ENCODE assay signal across 21 cellular contexts in the genomic region with DNA sequence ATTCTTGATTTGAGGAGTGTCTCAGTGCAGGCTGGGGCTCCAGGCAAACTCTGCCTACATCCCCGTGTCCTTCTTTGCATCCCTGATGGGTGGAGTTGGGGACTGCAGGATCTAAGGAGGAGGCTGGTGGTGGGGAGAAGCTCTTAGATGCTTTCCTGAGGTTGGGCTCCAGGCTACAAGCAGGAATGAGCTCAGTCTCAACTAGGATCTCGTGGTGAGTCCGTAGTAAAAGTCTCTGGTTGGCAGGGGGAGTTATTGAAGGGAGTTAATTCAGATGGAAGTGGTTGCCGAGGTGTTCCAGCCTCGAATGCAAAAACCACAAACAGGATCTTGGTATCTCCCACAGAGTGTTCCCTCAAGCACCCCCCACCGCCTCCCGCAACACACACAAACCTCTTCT. TPM values are rescaled to one million over a fixed set of nuclear protein-coding genes. Genes with fewer than 3 reads are reported as not detected.
DNase-seq lines count a peak whose midpoint lies in the region; ATAC-seq lines count a peak whose summit lies in the region.
"Had no signal": no experiment of that assay in that cellular context is flagged by ENCODE, and none has a peak within 500 bp of the region (broad histone marks: within the 10 kb centered on the region; RNA-seq: fewer than 3 reads in every experiment).

No MANE protein-coding gene starts in this region.

- H3K4me1 ChIP-seq in mesodermal cell (ENCODE audit: control insufficient read depth, insufficient read depth, low read length, poor library complexity, severe bottlenecking) = peaks cover 54% of the 10 kb centered on the region
- H3K4me1 ChIP-seq: breast epithelium had no signal

- H3K9me3 ChIP-seq in mesodermal cell (ENCODE audit: control insufficient read depth, low read length) = no peaks in the 10 kb centered on the region
- H3K9me3 ChIP-seq: BE2C, breast epithelium, heart left ventricle had no signal

- no peak for ATAC-seq in HG02973 (IDR thresholded peaks at IDR 0.05; ENCODE audit: unreplicated experiment)
- ATAC-seq: heart left ventricle had no signal

- H3K4me3 ChIP-seq in mesodermal cell (ENCODE audit: extremely low read depth, insufficient read depth, low read length, poor library complexity, severe bottlenecking) = no peak overlapping the region
- H3K4me3 ChIP-seq: breast epithelium, GM23248, heart left ventricle had no signal

- no peaks in the 10 kb centered on the region for H3K36me3 ChIP-seq in mesodermal cell (ENCODE audit: control insufficient read depth, insufficient read depth, low read length)
- H3K36me3 ChIP-seq: BE2C, breast epithelium, heart left ventricle had no signal

- peak overlapping the region; percentile 70 for H3K27ac ChIP-seq in mesodermal cell (ENCODE audit: low read depth, low read length, severe bottlenecking)
- H3K27ac ChIP-seq: breast epithelium, GM23248, heart left ventricle had no signal

- peak; percentile 31 for DNase-seq in GDM1 (lab: John Stamatoyannopoulos, UW)
- peak; percentile 47 to 60 for DNase-seq in Kasumi-1 (lab: John Stamatoyannopoulos, UW)
- peak; percentile 75 for DNase-seq in amniotic epithelial cell (ENCODE audit: low read depth)
- no peak for DNase-seq in NCI-H146 treated with DMSO at 0.1 percent for 48 hours (lab: John Stamatoyannopoulos, UW; ENCODE audit: unreplicated experiment)
- no peak for DNase-seq in DMS79 (lab: John Stamatoyannopoulos, UW)
- DNase-seq in stimulated activated CD4-positive, alpha-beta T cell treated with anti-CD3 and anti-CD28 coated beads, Interleukin-4, amount 100 ng/mL, for 1 hour = no peak
- DNase-seq: BE2C; effector CD8-positive, alpha-beta T cell; heart left ventricle; Karpas-422; mammary epithelial cell; NCI-H146; NCI-H446 treated with DMSO at 0.1 percent for 48 hours; retina; stimulated activated CD4-positive, alpha-beta T cell treated with anti-CD3 and anti-CD28 coated beads, Interleukin-15, amount 100 ng/mL, for 24 hours; stimulated activated naive CD4-positive, alpha-beta T cell treated with Interleukin-2 at 50 U/mL for 16 hours; trophoblast cell had no signal

- WGBS in mesodermal cell (ENCODE audit: insufficient coverage in 2 of 2), 2 experiments = 72 to 95% methylated on average over 3 to 4 of the region's 7 CpGs

RNA-seq across cellular contexts. Expression of a gene that starts 35.0 kb away (rescaled TPM):
- 4.9 TPM for polyA plus RNA-seq in mesodermal cell (2013, experiment 1 of 2)
- 3.9 TPM for polyA plus RNA-seq in mesodermal cell (2013, experiment 2 of 2)

RNA-seq across cellular contexts. Expression of a gene that starts 51.2 kb away (rescaled TPM):
- 7.4 TPM for polyA plus RNA-seq in mesodermal cell (2013, experiment 1 of 2)
- 6.4 TPM for polyA plus RNA-seq in mesodermal cell (2013, experiment 2 of 2)

RNA-seq across cellular contexts. Expression of a gene that starts 58.8 kb away (rescaled TPM):
- 10.4 TPM for polyA plus RNA-seq in mesodermal cell (2013, experiment 1 of 2)
- polyA plus RNA-seq in mesodermal cell (2013, experiment 2 of 2) = 8.3 TPM

Comparison
In these comparisons a context has a peak if more than half of its experiments do, and no peak if none do; other contexts are left out.
1. DNase-seq: peak in GDM1 (single experiment), Kasumi-1 (2 of 2) and amniotic epithelial cell (single experiment); none in NCI-H146 treated with DMSO at 0.1 percent for 48 hours (single experiment), DMS79 (single experiment) and stimulated activated CD4-positive, alpha-beta T cell treated with anti-CD3 and anti-CD28 coated beads, Interleukin-4, amount 100 ng/mL, for 1 hour (single experiment).